8 cellular contexts compared by ENCODE assay signal in the genomic region with DNA sequence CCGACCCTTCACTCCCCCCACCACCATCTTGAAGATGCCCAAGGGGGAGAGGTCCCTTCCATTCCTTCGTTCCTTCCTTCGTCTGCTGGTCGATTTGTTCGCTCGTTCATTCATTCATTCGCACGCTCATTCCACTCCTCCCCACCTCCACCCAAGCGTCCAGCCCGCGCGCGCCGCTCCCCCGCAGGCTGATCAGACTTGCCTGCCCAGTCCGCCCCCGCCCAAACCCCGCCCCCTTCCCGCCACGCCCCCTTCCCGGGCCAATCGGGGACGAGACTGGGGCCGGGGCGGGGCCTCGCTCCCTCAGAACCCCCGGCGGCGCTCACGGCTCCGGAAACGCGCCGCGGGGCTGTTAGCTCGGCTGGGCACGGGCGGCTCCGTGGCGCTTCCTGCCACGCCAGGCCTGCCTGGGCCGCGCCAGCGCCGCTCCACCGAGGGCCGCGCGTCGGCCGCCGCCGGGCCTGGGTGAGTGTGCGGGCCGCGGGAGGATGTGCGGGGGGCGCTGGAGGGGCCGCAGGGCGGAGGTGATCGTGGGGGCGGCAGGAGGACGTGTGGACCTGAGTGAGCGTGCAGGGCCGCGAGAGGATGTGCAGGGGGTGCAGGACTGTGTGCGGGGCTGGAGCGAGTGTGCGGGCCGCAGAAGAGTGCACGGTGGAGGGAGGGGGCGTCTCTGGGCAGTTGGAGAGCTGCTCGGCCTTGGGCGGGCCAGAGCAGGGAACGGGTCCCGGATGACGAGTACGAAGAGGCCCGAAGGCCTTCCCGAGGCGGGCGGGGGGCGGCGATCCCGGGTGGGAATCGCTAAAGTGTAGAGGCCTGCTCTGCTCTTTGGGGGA. TPM values are rescaled to one million over a fixed set of nuclear protein-coding genes. Genes with fewer than 3 reads are reported as not detected.
A peak's percentile ranks its signal among the peaks of the same experiment; 100 is the strongest.
DNase-seq lines count a peak whose midpoint lies in the region; ATAC-seq and TF ChIP-seq lines count a peak whose summit lies in the region.

A gene with protein sequence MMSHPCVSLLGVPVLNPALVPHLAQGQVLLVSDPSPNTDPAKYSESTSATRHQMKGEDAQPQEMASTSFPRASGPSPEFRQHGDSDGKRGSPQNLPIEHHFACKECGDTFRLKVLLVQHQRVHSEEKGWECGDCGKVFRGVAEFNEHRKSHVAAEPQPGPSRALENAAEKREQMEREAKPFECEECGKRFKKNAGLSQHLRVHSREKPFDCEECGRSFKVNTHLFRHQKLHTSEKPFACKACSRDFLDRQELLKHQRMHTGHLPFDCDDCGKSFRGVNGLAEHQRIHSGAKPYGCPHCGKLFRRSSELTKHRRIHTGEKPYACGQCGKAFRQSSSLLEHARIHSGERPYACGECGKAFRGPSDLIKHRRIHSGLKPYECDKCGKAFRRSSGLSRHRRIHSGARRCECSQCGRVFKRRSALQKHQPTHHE (plus strand): TSS at position 333 of the 833 bp plus-strand sequence. CDS start 2,527 bp downstream, outside the sequence.

- H3K36me3 Mint-ChIP-seq in endodermal cell (ENCODE audit: low read depth) = peaks cover 11% of the 10 kb centered on the region

- no peaks in the 10 kb centered on the region for H3K9me3 ChIP-seq in endodermal cell (ENCODE audit: control insufficient read depth, low read length)

- DNase-seq in COLO829 (ENCODE audit: low spot score) (peak; percentile 80), HPDE6-E6E7 (ENCODE audit: extremely low spot score) (peak; percentile 78), NOMO-1 treated with DMSO at 0.1 percent for 48 hours (lab: John Stamatoyannopoulos, UW; ENCODE audit: unreplicated experiment) (peak; percentile 32), endodermal cell (peak; percentile 90), middle frontal gyrus (ENCODE audit: extremely low spot score, low spot score) (peak; percentile 18)
- peak; percentile 14 for DNase-seq in activated CD8-positive, alpha-beta memory T cell treated with anti-CD3 and anti-CD28 coated beads, Interleukin-2, amount 50 U/mL, for 24 hours (ENCODE audit: extremely low read depth)
- peak; percentile 52 to 67 for DNase-seq in stimulated activated CD8-positive, alpha-beta memory T cell treated with anti-CD3 and anti-CD28 coated beads, Interleukin-15, amount 100 ng/mL, for 4 hours (ENCODE audit: low read depth in 2 of 2)

- peaks cover 14% of the 10 kb centered on the region for H3K27me3 Mint-ChIP-seq in endodermal cell (ENCODE audit: insufficient read depth)

- 0% methylated on average over 64 of the region's 86 CpGs; no CpG with 5 or more reads in 1 of the 2 experiments for WGBS in endodermal cell (ENCODE audit: insufficient coverage in 1 of 2, insufficient read length in 1 of 2), 2 experiments

- peaks cover 49% of the 10 kb centered on the region for H3K9me3 Mint-ChIP-seq in endodermal cell

- H3K27me3 ChIP-seq in endodermal cell (ENCODE audit: control insufficient read depth, insufficient read depth, low read length, poor library complexity, severe bottlenecking) = peaks cover 7% of the 10 kb centered on the region

- peak within 1 kb of the TSS; percentile 72 for H3K27ac ChIP-seq in endodermal cell (ENCODE audit: low read depth, low read length)

- no peaks in the 10 kb centered on the region for H3K4me1 ChIP-seq in endodermal cell (ENCODE audit: control insufficient read depth, insufficient read depth, low read length)

- peak within 1 kb of the TSS; percentile 82 for H3K4me3 Mint-ChIP-seq in endodermal cell

- peak; percentile 84 for ATAC-seq in GM19467 (IDR thresholded peaks at IDR 0.05; ENCODE audit: unreplicated experiment)

- H3K27ac Mint-ChIP-seq in endodermal cell = peak within 1 kb of the TSS; percentile 81

- peaks cover 26% of the 10 kb centered on the region for H3K36me3 ChIP-seq in endodermal cell (ENCODE audit: control insufficient read depth, insufficient read depth, low read length)

- H3K4me3 ChIP-seq in endodermal cell (ENCODE audit: low read length) = peak within 1 kb of the TSS; percentile 77

- peaks cover 4% of the 10 kb centered on the region for H3K4me1 Mint-ChIP-seq in endodermal cell

- TF ChIP-seq CTCF in endodermal cell (conservative IDR thresholded peaks at IDR 0.05) = no peak

- H3K9ac ChIP-seq in endodermal cell (ENCODE audit: extremely low read depth, low read length, poor library complexity, severe bottlenecking) = peak within 1 kb of the TSS; percentile 63

RNA-seq across cellular contexts. Expression of the gene that starts here (rescaled TPM):
- total RNA-seq in endodermal cell = 10 to 100 TPM; 11.0 to 12.6 TPM
- polyA plus RNA-seq in endodermal cell (2013, experiment 1 of 2) = 10.8 TPM
- polyA plus RNA-seq in endodermal cell (2013, experiment 2 of 2) = 9.8 TPM

Comparison
In these comparisons a context has a peak if more than half of its experiments do, and no peak if none do; other contexts are left out.
1. Peak in every context shown above with its lines: DNase-seq, ATAC-seq, H3K4me3 ChIP-seq and H3K27ac ChIP-seq.
2. DNase-seq: peak in every context shown above with its lines; median percentile 90 in endodermal cell; 80 in COLO829; 78 in HPDE6-E6E7; 60 in stimulated activated CD8-positive, alpha-beta memory T cell treated with anti-CD3 and anti-CD28 coated beads, Interleukin-15, amount 100 ng/mL, for 4 hours; 32 in NOMO-1 treated with DMSO at 0.1 percent for 48 hours; 18 in middle frontal gyrus; 14 in activated CD8-positive, alpha-beta memory T cell treated with anti-CD3 and anti-CD28 coated beads, Interleukin-2, amount 50 U/mL, for 24 hours.